ENCODE assay signal across 8 cellular contexts in the genomic region with DNA sequence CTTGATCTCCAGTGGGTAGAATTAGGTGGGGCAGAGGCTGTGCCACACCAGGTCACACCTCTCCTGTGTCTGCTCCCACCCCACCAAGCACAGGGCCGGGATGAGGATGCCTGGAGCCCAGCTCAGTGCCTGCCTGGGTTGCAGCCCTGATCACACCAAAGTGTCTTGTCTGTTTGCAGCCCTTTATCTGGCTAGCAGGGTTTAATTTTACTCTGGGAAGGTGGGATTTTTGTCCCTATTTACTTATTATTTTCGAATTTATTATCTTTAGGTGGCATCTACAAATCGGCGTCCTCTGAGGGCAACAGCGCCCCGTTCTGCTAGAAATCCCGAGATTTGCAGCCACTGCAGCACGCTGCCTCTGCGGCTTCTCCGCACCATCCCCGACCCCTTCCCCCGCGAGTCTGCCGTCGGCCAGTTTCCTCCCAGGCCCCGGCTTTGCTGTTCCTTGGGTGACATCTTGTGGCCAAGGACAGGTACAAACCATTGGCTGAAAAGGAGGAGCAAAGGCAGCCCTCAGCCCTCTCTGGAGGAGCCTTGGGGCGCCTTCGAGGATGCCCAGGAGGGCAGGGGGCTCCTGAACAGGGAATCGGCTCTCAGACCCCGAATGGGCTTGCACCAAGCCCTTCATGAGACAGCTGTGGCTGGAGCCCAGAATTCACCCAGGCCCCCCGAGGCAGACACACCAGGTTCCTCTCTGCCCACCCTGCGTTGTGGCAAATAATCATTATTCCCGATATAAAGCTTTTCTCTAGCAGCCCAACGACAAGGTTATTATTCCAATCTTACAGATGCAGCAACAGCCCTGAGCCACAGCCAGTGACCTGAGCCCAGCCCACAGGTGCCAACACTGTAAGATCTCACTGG.
A peak's percentile ranks its signal among the peaks of the same experiment; 100 is the strongest.
DNase-seq lines count a peak whose midpoint lies in the region; ATAC-seq, FAIRE-seq and TF ChIP-seq lines count a peak whose summit lies in the region.

No MANE protein-coding gene starts in this region.

- H3K4me1 ChIP-seq in duodenal mucosa (ENCODE audit: control insufficient read depth in 1 of 2, insufficient read depth in 2 of 2, low read length in 2 of 2) = peaks cover 7% of the 10 kb centered on the region in 2 donors

- ATAC-seq in HG02678 (IDR thresholded peaks at IDR 0.05; ENCODE audit: unreplicated experiment) = peak; percentile 54
- no peak for ATAC-seq in HG02571 (IDR thresholded peaks at IDR 0.05; ENCODE audit: unreplicated experiment)

- FAIRE-seq in D721Med (lab: Jason Lieb, UNC) = no peak

- H3K9me3 ChIP-seq in duodenal mucosa (ENCODE audit: control insufficient read depth in 1 of 2, low read length in 2 of 2) = no peaks in the 10 kb centered on the region

- peak; percentile 76 for DNase-seq in D721Med (ENCODE audit: insufficient read length, low spot score)
- DNase-seq in NCI-H524 (lab: John Stamatoyannopoulos, UW) = peak; percentile 66 to 87
- DNase-seq in activated CD4-positive, alpha-beta T cell treated with anti-CD3 and anti-CD28 coated beads, Interleukin-2, amount 50 U/mL, for 24 hours (ENCODE audit: low read depth in 1 of 2, low spot score in 1 of 2) = peak; percentile 34 to 65
- peak; percentile 75 for DNase-seq in lung microvascular endothelial cell (ENCODE audit: low read depth in 2 of 2)
- peak; percentile 41 to 67 (median 43) for DNase-seq in stimulated activated CD4-positive, alpha-beta T cell treated with anti-CD3 and anti-CD28 coated beads, TNF-alpha, amount 100 ng/mL, for 24 hours (ENCODE audit: low read depth in 3 of 3)

- no peaks in the 10 kb centered on the region for H3K27me3 ChIP-seq in duodenal mucosa (ENCODE audit: control insufficient read depth in 1 of 2, insufficient read depth in 2 of 2, low read length in 2 of 2)

- no peak overlapping the region for H3K27ac ChIP-seq in duodenal mucosa (ENCODE audit: low read depth, low read length)

- H3K9ac ChIP-seq in duodenal mucosa (ENCODE audit: low read depth in 1 of 2, low read length in 2 of 2) = peak overlapping the region in 1 of 2 donors; percentile 28

- TF ChIP-seq CTCF in D721Med (IDR thresholded peaks at IDR 0.05; ENCODE audit: insufficient read depth, missing control alignments) = peak; percentile 90

- H3K4me3 ChIP-seq in duodenal mucosa (ENCODE audit: low read depth in 1 of 2, low read length in 2 of 2) = peak overlapping the region; percentile 36 to 55

- no peaks in the 10 kb centered on the region for H3K36me3 ChIP-seq in duodenal mucosa (ENCODE audit: control insufficient read depth in 1 of 2, insufficient read depth in 2 of 2, low read length in 2 of 2)
